In the genomic region with DNA sequence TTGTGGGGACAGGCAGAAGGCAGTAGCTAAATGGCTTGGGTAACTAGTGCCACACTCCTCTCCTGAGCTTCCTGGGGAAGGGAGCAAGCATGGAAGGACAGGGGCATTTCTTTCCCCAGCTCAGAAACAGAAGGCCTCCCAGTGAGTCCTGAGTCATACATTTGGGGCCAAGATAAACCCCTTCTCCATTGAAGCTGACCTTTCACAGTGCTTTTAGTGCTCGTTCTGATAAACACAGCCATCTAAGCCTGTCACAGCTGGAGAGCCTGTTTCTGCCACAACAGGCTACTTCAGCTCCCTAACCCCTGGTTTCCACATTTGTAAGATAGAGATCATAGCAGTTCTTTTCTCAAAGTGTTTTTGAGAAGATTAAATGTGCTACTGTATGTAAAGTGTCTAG, we compare ENCODE assay signal across 11 cellular contexts.
"Had no signal": no experiment of that assay in that cellular context is flagged by ENCODE, and none has a peak within 500 bp of the region (broad histone marks: within the 10 kb centered on the region; RNA-seq: fewer than 3 reads in every experiment).

No MANE protein-coding gene starts in this region.

- DNase-seq: activated CD4-positive, alpha-beta T cell treated with anti-CD3 and anti-CD28 coated beads, Interleukin-2, amount 50 U/mL, for 48 hours; activated T-cell treated with anti-CD3 and anti-CD28 coated beads, Interleukin-2, amount 50 U/mL, for 1 hour; adrenal gland; kidney glomerular epithelial cell; right lobe of liver; spleen had no signal

- H2AFZ ChIP-seq: hepatocyte had no signal

- H3K9me3 ChIP-seq: adrenal gland, right lobe of liver, spleen, thoracic aorta had no signal

- H3K27ac ChIP-seq: adrenal gland, hepatocyte, right lobe of liver, spleen, thoracic aorta, VCaP had no signal

- H3K36me3 ChIP-seq: adrenal gland, right lobe of liver, spleen, thoracic aorta had no signal

- H3K4me1 ChIP-seq: adrenal gland, right lobe of liver, spleen had no signal

- H3K4me3 ChIP-seq: adrenal gland, hepatocyte, right lobe of liver, spleen, thoracic aorta had no signal

- H3K4me2 ChIP-seq: hepatocyte had no signal

- H3K27me3 ChIP-seq: adrenal gland, hepatocyte, right lobe of liver, spleen had no signal

- ATAC-seq: esophagus mucosa, right lobe of liver had no signal

- FAIRE-seq: colon had no signal

- H3K79me2 ChIP-seq: hepatocyte had no signal
